Comparison of ENCODE assay signal across 17 cellular contexts in the genomic region with DNA sequence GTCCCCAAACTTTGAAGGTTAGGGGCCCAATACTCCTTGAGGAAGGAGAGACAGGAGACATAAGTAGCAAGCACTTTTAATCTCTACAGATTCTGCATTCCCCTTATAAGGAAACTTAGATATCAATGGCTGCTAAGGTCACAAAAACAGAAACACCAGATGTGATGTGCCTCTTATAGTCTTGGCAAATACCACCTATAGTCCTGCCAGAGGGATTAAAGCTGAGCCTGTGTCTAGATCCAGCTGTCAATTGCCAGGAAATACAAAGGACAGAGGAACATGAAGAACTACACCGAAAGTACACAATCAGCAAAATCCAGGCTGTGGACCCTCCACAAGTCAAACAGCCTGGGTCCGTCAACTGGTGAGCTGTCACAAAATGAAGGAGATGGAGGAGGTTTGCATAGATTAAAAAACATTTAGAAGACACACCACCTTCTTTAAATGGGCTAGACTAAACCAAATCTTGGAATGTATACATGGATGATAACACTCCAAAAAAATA.
"Had no signal": no experiment of that assay in that cellular context is flagged by ENCODE, and none has a peak within 500 bp of the region (broad histone marks: within the 10 kb centered on the region; RNA-seq: fewer than 3 reads in every experiment).

No MANE protein-coding gene starts in this region.

- DNase-seq: activated CD4-positive, alpha-beta T cell treated with anti-CD3 and anti-CD28 coated beads, Interleukin-2, amount 10 ng/mL, durations not matched to agents 24 days and 14 days; activated CD8-positive, alpha-beta T cell treated with anti-CD3 and anti-CD28 coated beads, Interleukin-2, amount 10 ng/mL, durations not matched to agents 7 days and 5 days; activated naive CD4-positive, alpha-beta T cell treated with Interleukin-2 at 50 U/mL for 16 hours; activated naive CD8-positive, alpha-beta T cell treated with anti-CD3 and anti-CD28 coated beads, Interleukin-2, amount 10 ng/mL, durations not matched to agents 7 days and 5 days; activated T-cell treated with anti-CD3 and anti-CD28 coated beads, Interleukin-2, amount 50 U/mL, for 24 hours; amygdala; caudate nucleus; dorsolateral prefrontal cortex; hippocampal formation; left colon; stimulated activated CD4-positive, alpha-beta T cell treated with anti-CD3 and anti-CD28 coated beads, Interleukin-2, amount 100 ng/mL, for 24 hours; stimulated activated naive CD4-positive, alpha-beta T cell treated with Interleukin-2 at 50 U/mL for 16 hours; thyroid gland had no signal

- H3K4me3 ChIP-seq: dorsolateral prefrontal cortex, lung, thyroid gland had no signal

- H3K36me3 ChIP-seq: thyroid gland had no signal

- H3K4me1 ChIP-seq: thyroid gland had no signal

- H3K9me3 ChIP-seq: thyroid gland had no signal

- H3K27me3 Mint-ChIP-seq: activated CD4-positive, alpha-beta T cell treated with anti-CD3 and anti-CD28 coated beads, Interleukin-2, amount 10 ng/mL, durations not matched to agents 24 days and 14 days; activated naive CD8-positive, alpha-beta T cell treated with anti-CD3 and anti-CD28 coated beads, Interleukin-2, amount 10 ng/mL, durations not matched to agents 7 days and 5 days had no signal

- H3K27ac ChIP-seq: dorsolateral prefrontal cortex, thyroid gland had no signal

- H3K27me3 ChIP-seq: thyroid gland had no signal

- ATAC-seq: activated CD8-positive, alpha-beta T cell treated with anti-CD3 and anti-CD28 coated beads, Interleukin-2, amount 10 ng/mL, durations not matched to agents 7 days and 5 days; left colon had no signal

- H3K4me3 Mint-ChIP-seq: activated CD4-positive, alpha-beta T cell treated with anti-CD3 and anti-CD28 coated beads, Interleukin-2, amount 10 ng/mL, durations not matched to agents 24 days and 14 days; activated CD8-positive, alpha-beta T cell treated with anti-CD3 and anti-CD28 coated beads, Interleukin-2, amount 10 ng/mL, durations not matched to agents 7 days and 5 days; activated naive CD8-positive, alpha-beta T cell treated with anti-CD3 and anti-CD28 coated beads, Interleukin-2, amount 10 ng/mL, durations not matched to agents 7 days and 5 days; activated T-cell treated with anti-CD3 and anti-CD28 coated beads, Interleukin-2, amount 50 U/mL, for 24 hours; nephron; T-helper 1 cell treated with Interleukin-12 subunit alpha and Interleukin-12 subunit beta and Interleukin-4 antibody, amounts not matched to agents 30 μg/mL and 1 μg/mL, for 36 hours had no signal

- H3K36me3 Mint-ChIP-seq: activated naive CD8-positive, alpha-beta T cell treated with anti-CD3 and anti-CD28 coated beads, Interleukin-2, amount 10 ng/mL, durations not matched to agents 7 days and 5 days had no signal

- H3K9me3 Mint-ChIP-seq: activated CD4-positive, alpha-beta T cell treated with anti-CD3 and anti-CD28 coated beads, Interleukin-2, amount 10 ng/mL, durations not matched to agents 24 days and 14 days; activated naive CD8-positive, alpha-beta T cell treated with anti-CD3 and anti-CD28 coated beads, Interleukin-2, amount 10 ng/mL, durations not matched to agents 7 days and 5 days; activated T-cell treated with anti-CD3 and anti-CD28 coated beads, Interleukin-2, amount 50 U/mL, for 24 hours; activated T-helper 2 cell treated with anti-CD3 and anti-CD28 coated beads, Interferon-gamma antibody, Interleukin-2, Interleukin-4, amounts not matched to agents 10 μg/mL and 5 μg/mL and 100 μg/mL, durations not matched to agents 14 hours and 24 hours and 36 hours; T-helper 1 cell treated with Interleukin-12 subunit alpha and Interleukin-12 subunit beta and Interleukin-4 antibody, amounts not matched to agents 30 μg/mL and 1 μg/mL, for 36 hours had no signal

- H3K27ac Mint-ChIP-seq: activated CD4-positive, alpha-beta T cell treated with anti-CD3 and anti-CD28 coated beads, Interleukin-2, amount 10 ng/mL, durations not matched to agents 24 days and 14 days; activated CD8-positive, alpha-beta T cell treated with anti-CD3 and anti-CD28 coated beads, Interleukin-2, amount 10 ng/mL, durations not matched to agents 7 days and 5 days; activated naive CD8-positive, alpha-beta T cell treated with anti-CD3 and anti-CD28 coated beads, Interleukin-2, amount 10 ng/mL, durations not matched to agents 7 days and 5 days; activated T-cell treated with anti-CD3 and anti-CD28 coated beads, Interleukin-2, amount 50 U/mL, for 24 hours; activated T-helper 2 cell treated with anti-CD3 and anti-CD28 coated beads, Interferon-gamma antibody, Interleukin-2, Interleukin-4, amounts not matched to agents 10 μg/mL and 5 μg/mL and 100 μg/mL, durations not matched to agents 14 hours and 24 hours and 36 hours; T-helper 1 cell treated with Interleukin-12 subunit alpha and Interleukin-12 subunit beta and Interleukin-4 antibody, amounts not matched to agents 30 μg/mL and 1 μg/mL, for 36 hours had no signal

- H3K4me1 Mint-ChIP-seq: activated CD4-positive, alpha-beta T cell treated with anti-CD3 and anti-CD28 coated beads, Interleukin-2, amount 10 ng/mL, durations not matched to agents 24 days and 14 days; activated naive CD8-positive, alpha-beta T cell treated with anti-CD3 and anti-CD28 coated beads, Interleukin-2, amount 10 ng/mL, durations not matched to agents 7 days and 5 days had no signal
